Comparison of ENCODE assay signal across 8 cellular contexts in the genomic region with DNA sequence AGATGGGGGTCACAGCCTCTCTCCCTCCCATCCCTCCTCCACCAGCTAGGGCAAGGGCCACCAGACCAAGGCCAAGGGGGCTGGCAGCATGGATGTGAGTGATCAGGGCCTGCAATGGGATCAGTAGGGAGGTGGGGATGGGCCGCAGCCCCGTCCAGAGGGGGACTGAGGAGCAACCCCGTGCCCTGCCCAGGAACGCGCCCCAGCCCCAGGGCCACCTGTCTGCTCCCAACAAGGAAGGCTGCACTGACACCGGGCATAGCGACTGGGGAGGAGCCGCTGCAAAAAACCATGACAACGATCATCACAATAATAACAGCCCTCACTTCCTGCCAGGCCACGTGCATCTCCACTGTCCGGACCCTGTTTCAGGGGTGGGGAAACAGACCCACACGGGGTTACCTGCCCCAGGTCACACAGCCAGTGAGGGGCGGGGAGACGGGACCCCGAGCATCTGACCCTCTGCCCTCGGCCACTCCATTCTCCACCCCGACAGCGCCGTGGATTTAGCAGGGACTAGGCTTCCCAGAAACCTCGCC. TPM values are rescaled to one million over a fixed set of nuclear protein-coding genes. Genes with fewer than 3 reads are reported as not detected.
DNase-seq lines count a peak whose midpoint lies in the region; ATAC-seq, FAIRE-seq and TF ChIP-seq lines count a peak whose summit lies in the region.

No MANE protein-coding gene starts in this region.

- no peak overlapping the region for H2AK5ac ChIP-seq in mesendoderm (ENCODE audit: low read length)

- H3K27me3 ChIP-seq in CD4-positive, alpha-beta memory T cell (ENCODE audit: insufficient read depth, low read length): no peaks in the 10 kb centered on the region
- H3K27me3 ChIP-seq in mesendoderm (ENCODE audit: insufficient read depth, low read length, poor library complexity) (no peaks in the 10 kb centered on the region), stomach (no peaks in the 10 kb centered on the region)

- no peaks in the 10 kb centered on the region for H3K36me3 ChIP-seq in CD4-positive, alpha-beta memory T cell (ENCODE audit: insufficient read depth, low read length)
- no peaks in the 10 kb centered on the region for H3K36me3 ChIP-seq in mesendoderm (ENCODE audit: control insufficient read depth, insufficient read depth, low read length)
- no peaks in the 10 kb centered on the region for H3K36me3 ChIP-seq in stomach

- POLR2A ChIA-PET in CD4-positive, alpha-beta memory T cell (lab: Charles Lee; ENCODE audit: partially characterized antibody): no interaction called here
- POLR2A ChIA-PET in activated B cell treated with CpG ODN at 0.5 μM for 24 hours (lab: Charles Lee): no interaction called here

- H3K4me2 ChIP-seq in mesendoderm (ENCODE audit: low read length): no peak overlapping the region

- no peak overlapping the region for H3K4me3 ChIP-seq in CD4-positive, alpha-beta memory T cell (ENCODE audit: low read length in 2 of 2)
- H3K4me3 ChIP-seq in mesendoderm (ENCODE audit: low read length): no peak overlapping the region
- H3K4me3 ChIP-seq in stomach: peak overlapping the region in 1 of 4 donors; percentile 31

- H4K8ac ChIP-seq in mesendoderm (ENCODE audit: low read depth, low read length): no peak overlapping the region

- H3K4ac ChIP-seq in mesendoderm (ENCODE audit: low read depth, low read length): no peak overlapping the region

- CTCF ChIA-PET in CD4-positive, alpha-beta memory T cell (lab: Charles Lee; ENCODE audit: partially characterized antibody): no interaction called here
- CTCF ChIA-PET in activated B cell treated with CpG ODN at 0.5 μM for 24 hours (lab: Charles Lee): no interaction called here

- H2BK15ac ChIP-seq in mesendoderm (replicated peaks; ENCODE audit: low read depth): no peak overlapping the region

- H3K4me1 Mint-ChIP-seq in CD4-positive, alpha-beta memory T cell: peaks cover 21 to 72% (median 57%) of the 10 kb centered on the region in 4 donors
- peaks cover 63% of the 10 kb centered on the region for H3K4me1 Mint-ChIP-seq in activated B cell treated with CpG ODN at 0.5 μM for 24 hours

- no peak overlapping the region for H3K18ac ChIP-seq in mesendoderm (ENCODE audit: low read length)

- H3K4me3 Mint-ChIP-seq in CD4-positive, alpha-beta memory T cell: peak overlapping the region in 2 of 8 donors; percentile 30 to 54
- H3K4me3 Mint-ChIP-seq in activated B cell treated with CpG ODN at 0.5 μM for 24 hours: peak overlapping the region; percentile 4

- H3K9ac ChIP-seq in mesendoderm (ENCODE audit: low read length): no peak overlapping the region

- intact Hi-C loops in CD4-positive, alpha-beta memory T cell (cut with micrococcal nuclease): no loop called here
- intact Hi-C loops in activated B cell treated with CpG ODN at 0.5 μM for 24 hours (cut with micrococcal nuclease): no loop called here
- intact Hi-C loops in stomach (cut with DNase I; ENCODE audit: low total_unique reads): no loop called here

- H3K36me3 Mint-ChIP-seq in CD4-positive, alpha-beta memory T cell: no peaks in the 10 kb centered on the region
- peaks cover 3% of the 10 kb centered on the region for H3K36me3 Mint-ChIP-seq in activated B cell treated with CpG ODN at 0.5 μM for 24 hours (ENCODE audit: low read depth)

- H3K27me3 Mint-ChIP-seq in CD4-positive, alpha-beta memory T cell: no peaks in the 10 kb centered on the region
- H3K27me3 Mint-ChIP-seq in activated B cell treated with CpG ODN at 0.5 μM for 24 hours: no peaks in the 10 kb centered on the region

- ATAC-seq in HG03159 (IDR thresholded peaks at IDR 0.05; ENCODE audit: unreplicated experiment) (peak; percentile 36), activated B cell treated with CpG ODN at 0.5 μM for 24 hours (ENCODE audit: low read depth) (peak; percentile 32), GM21381 (IDR thresholded peaks at IDR 0.05; ENCODE audit: unreplicated experiment) (no peak)

- H3K79me1 ChIP-seq in mesendoderm (ENCODE audit: low read length): peaks cover 27% of the 10 kb centered on the region

- no peak overlapping the region for H2BK120ac ChIP-seq in mesendoderm (ENCODE audit: low read depth, low read length)

- no peak for TF ChIP-seq POLR2A in stomach (IDR thresholded peaks at IDR 0.05)
- TF ChIP-seq POLR2A in H54 (IDR thresholded peaks at IDR 0.05; ENCODE audit: low read depth, low read length): no peak

- peak overlapping the region; percentile 89 for H3K23ac ChIP-seq in mesendoderm (ENCODE audit: low read length)

- no peak overlapping the region for H4K5ac ChIP-seq in mesendoderm (ENCODE audit: low read length)

- H2BK5ac ChIP-seq in mesendoderm (ENCODE audit: low read length): no peak overlapping the region

- peaks cover 82% of the 10 kb centered on the region for H3K79me2 ChIP-seq in mesendoderm (ENCODE audit: control insufficient read depth, insufficient read depth, low read length)

- no peak for FAIRE-seq in H54 (lab: Jason Lieb, UNC)

- TF ChIP-seq EP300 in stomach (IDR thresholded peaks at IDR 0.05): no peak

- H3K4me1 ChIP-seq in CD4-positive, alpha-beta memory T cell (ENCODE audit: insufficient read depth, low read length): peaks cover 62% of the 10 kb centered on the region
- H3K4me1 ChIP-seq in mesendoderm (ENCODE audit: control insufficient read depth, low read depth, low read length): peaks cover 6% of the 10 kb centered on the region
- peaks cover 51 to 85% (median 76%) of the 10 kb centered on the region in 4 donors for H3K4me1 ChIP-seq in stomach

- no peaks in the 10 kb centered on the region for H3K9me3 ChIP-seq in CD4-positive, alpha-beta memory T cell (ENCODE audit: control insufficient read depth in 1 of 2, low read length in 2 of 2)
- no peaks in the 10 kb centered on the region for H3K9me3 ChIP-seq in stomach

- no CpG with 5 or more reads among the region's 20 CpGs for WGBS in mesendoderm (ENCODE audit: extremely low coverage, insufficient coverage, low lambda C conversion rate)
- 35 to 55% (median 54%) methylated on average over 19 to 20 of the region's 20 CpGs for WGBS in stomach, 5 donors

- TF ChIP-seq CTCF in activated B cell treated with CpG ODN at 0.5 μM for 24 hours (IDR thresholded peaks at IDR 0.05): no peak
- TF ChIP-seq CTCF in stomach (IDR thresholded peaks at IDR 0.05): no peak

- H3K56ac ChIP-seq in mesendoderm (ENCODE audit: low read length): peak overlapping the region; percentile 56

- no peaks in the 10 kb centered on the region for H3K9me3 Mint-ChIP-seq in CD4-positive, alpha-beta memory T cell
- H3K9me3 Mint-ChIP-seq in activated B cell treated with CpG ODN at 0.5 μM for 24 hours: no peaks in the 10 kb centered on the region

- H3K27ac ChIP-seq in CD4-positive, alpha-beta memory T cell (ENCODE audit: low read depth, low read length): no peak overlapping the region
- H3K27ac ChIP-seq in mesendoderm (ENCODE audit: low read depth, low read length): no peak overlapping the region
- no peak overlapping the region for H3K27ac ChIP-seq in stomach

- peak overlapping the region; percentile 29 to 84 (median 59) for H3K27ac Mint-ChIP-seq in CD4-positive, alpha-beta memory T cell
- peak overlapping the region; percentile 73 for H3K27ac Mint-ChIP-seq in activated B cell treated with CpG ODN at 0.5 μM for 24 hours

- DNase-seq in CD4-positive, alpha-beta memory T cell: peak in 4 of 5 donors; percentile 43 to 62 (median 46)
- no peak for DNase-seq in activated B cell treated with CpG ODN at 0.5 μM for 24 hours
- DNase-seq in mesendoderm: peak; percentile 76
- DNase-seq in stomach: no peak
- no peak for DNase-seq in effector CD8-positive, alpha-beta T cell (lab: John Stamatoyannopoulos, UW)
- DNase-seq in H54 (ENCODE audit: insufficient read length, low spot score): no peak

RNA-seq across cellular contexts. Expression of a gene that starts 24.3 kb away (rescaled TPM):
- total RNA-seq in CD4-positive, alpha-beta memory T cell: 100 to 1,000 TPM in 1 of 2 experiments, 10 to 100 TPM in 1; 89.5 to 105 TPM
- 10 to 100 TPM in 1 of 2 donors, under 1 TPM in 1; 0.37 to 19.5 TPM for polyA plus RNA-seq in CD4-positive, alpha-beta memory T cell
- total RNA-seq in activated B cell treated with CpG ODN at 0.5 μM for 24 hours (136 and 154 TPM in 2 replicates), stomach (100 to 1,000 TPM in 4 of 5 donors, 10 to 100 TPM in 1; 61.7 to 292 (median 116) TPM)
- 129 TPM for polyA plus RNA-seq in mesendoderm (2013, experiment 1 of 2)
- polyA plus RNA-seq in mesendoderm (2013, experiment 2 of 2): 129 TPM
- polyA plus RNA-seq in stomach: 10 to 100 TPM; 27.2 to 49.6 (median 37.7) TPM

Comparison
In these comparisons a context has a peak if more than half of its experiments do, and no peak if none do; other contexts are left out.
1. DNase-seq: peak in CD4-positive, alpha-beta memory T cell (4 of 5) and mesendoderm (single experiment); none in activated B cell treated with CpG ODN at 0.5 μM for 24 hours (single experiment), stomach (single experiment), effector CD8-positive, alpha-beta T cell (single experiment) and H54 (single experiment).